In genomic region chr3:53035018-53035417, GRCh38 we compare ENCODE assay signal across 1 cellular context.
TF ChIP-seq lines count a peak whose summit lies in the region.
"Not testable (repeated sequence)": the region's sequence is repeated elsewhere in the genome, so short reads cannot be mapped to it uniquely, and the experiment has no call there.

No MANE protein-coding gene starts in this region.

TF ChIP-seq in HepG2, 621 proteins besides CTCF, POLR2A, EP300 and RAD21:
- peak; percentile 8; the same call in 1 of the 2 replicates for TF ChIP-seq HNF4G (IDR thresholded peaks at IDR 0.05; ENCODE audit: borderline replicate concordance, low read depth, low read length)
- TF ChIP-seq HNF4G (CRISPR knock-in tag; IDR thresholded peaks at IDR 0.05; ENCODE audit: borderline replicate concordance, low read depth), result not testable (repeated sequence)
- 0 out of 2 replicates have a peak, but pooled peaks have one; percentile 12 for TF ChIP-seq SALL1 (CRISPR knock-in tag; IDR thresholded peaks at IDR 0.05)
- peak; percentile 52; the same call in 1 of the 2 replicates for TF ChIP-seq ZNF263 (CRISPR knock-in tag; IDR thresholded peaks at IDR 0.05)
- TF ChIP-seq HNF4A (CRISPR knock-in tag; IDR thresholded peaks at IDR 0.05), result peak; percentile 45
TF ChIP-seq in HepG2: peak in this region for 4; not testable (repeated sequence) for 617.
